In genomic region chr12:106138646-106139421, GRCh38 we compare ENCODE assay signal across 8 cellular contexts. TPM values are rescaled to one million over a fixed set of nuclear protein-coding genes. Genes with fewer than 3 reads are reported as not detected.
DNase-seq lines count a peak whose midpoint lies in the region; ATAC-seq and TF ChIP-seq lines count a peak whose summit lies in the region.

TSS of gene NUAK1 (minus strand) at chr12:106138954. CDS start at chr12:106138653, 301 bp downstream.

- CTCF ChIA-PET in activated CD4-positive, alpha-beta memory T cell treated with anti-CD3 and anti-CD28 coated beads for 36 hours (lab: Charles Lee) = interaction anchor here (0.7 to 1.4 kb wide), 3 partner anchors 10 to 1224 kb away, joined by 3 to 5 read pairs (median 4); no protein-coding TSS in a partner anchor
- CTCF ChIA-PET in activated CD4-positive, alpha-beta memory T cell treated with anti-CD3 and anti-CD28 coated beads, Interleukin-2, amount 10 ng/mL, durations not matched to agents 7 days and 5 days (lab: Charles Lee) = no interaction called here

- no peaks in the 10 kb centered on the region for H3K9me3 ChIP-seq in heart right ventricle

- ATAC-seq in heart right ventricle = peak; percentile 63 to 89 (median 76)
- no peak for ATAC-seq in GM18505 (IDR thresholded peaks at IDR 0.05; ENCODE audit: unreplicated experiment)
- ATAC-seq in GM21786 (IDR thresholded peaks at IDR 0.05; ENCODE audit: unreplicated experiment) = no peak

- intact Hi-C loops in activated CD4-positive, alpha-beta memory T cell treated with anti-CD3 and anti-CD28 coated beads for 36 hours (cut with micrococcal nuclease) = loop anchor here (5.0 kb wide), 2 partner anchors 83 to 432 kb away; no protein-coding TSS in a partner anchor
- intact Hi-C loops in heart right ventricle (cut with DNase I) = loop anchor here (5.0 to 10.0 kb wide), 16 partner anchors 37 to 717 kb away; no protein-coding TSS in a partner anchor

- peaks cover 0 to 54% (median 0%) of the 10 kb centered on the region in 7 donors for H3K27me3 ChIP-seq in heart right ventricle

- TF ChIP-seq CTCF in heart right ventricle (IDR thresholded peaks at IDR 0.05) (peak in 3 of 9 donors; percentile 13 to 22 (median 21)), osteocyte (IDR thresholded peaks at IDR 0.05) (no peak)

- POLR2A ChIA-PET in activated CD4-positive, alpha-beta memory T cell treated with anti-CD3 and anti-CD28 coated beads for 36 hours (lab: Charles Lee) = no interaction called here
- POLR2A ChIA-PET in activated CD4-positive, alpha-beta memory T cell treated with anti-CD3 and anti-CD28 coated beads, Interleukin-2, amount 10 ng/mL, durations not matched to agents 7 days and 5 days (lab: Charles Lee) = no interaction called here

- no peaks in the 10 kb centered on the region for H3K9me3 Mint-ChIP-seq in activated CD4-positive, alpha-beta memory T cell treated with anti-CD3 and anti-CD28 coated beads for 36 hours
- H3K9me3 Mint-ChIP-seq in activated CD4-positive, alpha-beta memory T cell treated with anti-CD3 and anti-CD28 coated beads, Interleukin-2, amount 10 ng/mL, durations not matched to agents 7 days and 5 days = no peaks in the 10 kb centered on the region
- H3K9me3 Mint-ChIP-seq in osteocyte (ENCODE audit: unreplicated experiment) = no peaks in the 10 kb centered on the region

- peaks cover 13% of the 10 kb centered on the region for H3K4me1 Mint-ChIP-seq in activated CD4-positive, alpha-beta memory T cell treated with anti-CD3 and anti-CD28 coated beads for 36 hours (ENCODE audit: low read depth)
- peaks cover 7% of the 10 kb centered on the region for H3K4me1 Mint-ChIP-seq in activated CD4-positive, alpha-beta memory T cell treated with anti-CD3 and anti-CD28 coated beads, Interleukin-2, amount 10 ng/mL, durations not matched to agents 7 days and 5 days
- peaks cover 66% of the 10 kb centered on the region for H3K4me1 Mint-ChIP-seq in osteocyte (ENCODE audit: unreplicated experiment)

- peak within 1 kb of the TSS; percentile 54 for H3K4me3 Mint-ChIP-seq in activated CD4-positive, alpha-beta memory T cell treated with anti-CD3 and anti-CD28 coated beads for 36 hours
- no peak within 1 kb of the TSS for H3K4me3 Mint-ChIP-seq in activated CD4-positive, alpha-beta memory T cell treated with anti-CD3 and anti-CD28 coated beads, Interleukin-2, amount 10 ng/mL, durations not matched to agents 7 days and 5 days
- peak within 1 kb of the TSS; percentile 92 for H3K4me3 Mint-ChIP-seq in osteocyte (ENCODE audit: unreplicated experiment)

- H3K36me3 ChIP-seq in heart right ventricle = no peaks in the 10 kb centered on the region

- WGBS in heart right ventricle, 2 donors = 0 to 1% methylated on average over 89 to 97 of the region's 103 CpGs

- H3K36me3 Mint-ChIP-seq in activated CD4-positive, alpha-beta memory T cell treated with anti-CD3 and anti-CD28 coated beads for 36 hours = no peaks in the 10 kb centered on the region
- H3K36me3 Mint-ChIP-seq in activated CD4-positive, alpha-beta memory T cell treated with anti-CD3 and anti-CD28 coated beads, Interleukin-2, amount 10 ng/mL, durations not matched to agents 7 days and 5 days (ENCODE audit: low read depth) = no peaks in the 10 kb centered on the region
- no peaks in the 10 kb centered on the region for H3K36me3 Mint-ChIP-seq in osteocyte (ENCODE audit: unreplicated experiment)

- no peak within 1 kb of the TSS for H3K27ac Mint-ChIP-seq in activated CD4-positive, alpha-beta memory T cell treated with anti-CD3 and anti-CD28 coated beads for 36 hours
- no peak within 1 kb of the TSS for H3K27ac Mint-ChIP-seq in activated CD4-positive, alpha-beta memory T cell treated with anti-CD3 and anti-CD28 coated beads, Interleukin-2, amount 10 ng/mL, durations not matched to agents 7 days and 5 days
- peak within 1 kb of the TSS; percentile 93 for H3K27ac Mint-ChIP-seq in osteocyte (ENCODE audit: unreplicated experiment)

- no peak for TF ChIP-seq POLR2A in GM18505 (IDR thresholded peaks at IDR 0.05; ENCODE audit: borderline replicate concordance, extremely low read depth, insufficient read depth, insufficient read length)

- DNase-seq in activated CD4-positive, alpha-beta memory T cell treated with anti-CD3 and anti-CD28 coated beads for 36 hours = peak; percentile 20
- no peak for DNase-seq in activated CD4-positive, alpha-beta memory T cell treated with anti-CD3 and anti-CD28 coated beads, Interleukin-2, amount 10 ng/mL, durations not matched to agents 7 days and 5 days
- DNase-seq in NCI-H226 = peak; percentile 20
- DNase-seq in amniotic epithelial cell (ENCODE audit: low read depth) = peak; percentile 24
- DNase-seq in heart right ventricle = peak; percentile 83 to 88
- DNase-seq in osteocyte (ENCODE audit: extremely low spot score, unreplicated experiment) = peak; percentile 89

- peak within 1 kb of the TSS; percentile 64 to 97 (median 88) for H3K4me3 ChIP-seq in heart right ventricle

- peaks cover 56% of the 10 kb centered on the region for H3K27me3 Mint-ChIP-seq in activated CD4-positive, alpha-beta memory T cell treated with anti-CD3 and anti-CD28 coated beads for 36 hours
- peaks cover 66% of the 10 kb centered on the region for H3K27me3 Mint-ChIP-seq in activated CD4-positive, alpha-beta memory T cell treated with anti-CD3 and anti-CD28 coated beads, Interleukin-2, amount 10 ng/mL, durations not matched to agents 7 days and 5 days
- H3K27me3 Mint-ChIP-seq in osteocyte (ENCODE audit: unreplicated experiment) = no peaks in the 10 kb centered on the region

- H3K4me1 ChIP-seq in heart right ventricle = peaks cover 14 to 73% (median 54%) of the 10 kb centered on the region in 9 donors

- peak within 1 kb of the TSS; percentile 93 to 100 (median 98) for H3K27ac ChIP-seq in heart right ventricle

RNA-seq across cellular contexts. Expression of gene NUAK1, which starts in this region (rescaled TPM):
- total RNA-seq in activated CD4-positive, alpha-beta memory T cell treated with anti-CD3 and anti-CD28 coated beads for 36 hours = under 1 TPM in 1 of 2 experiments, not detected in 1; 0.05 TPM
- total RNA-seq in activated CD4-positive, alpha-beta memory T cell treated with anti-CD3 and anti-CD28 coated beads, Interleukin-2, amount 10 ng/mL, durations not matched to agents 7 days and 5 days = not detected
- total RNA-seq in heart right ventricle (10 to 100 TPM; 37.0 to 59.0 (median 47.6) TPM), osteocyte (20.2 and 21.1 TPM in 2 replicates)
- polyA plus RNA-seq in heart right ventricle = 10 to 100 TPM in 1 of 2 donors, 1 to 10 TPM in 1; 9.8 to 10.8 TPM

Comparison
In these comparisons a context has a peak if more than half of its experiments do, and no peak if none do; other contexts are left out.
1. RNA of gene NUAK1 (total RNA-seq): 37.0 to 59.0 TPM in heart right ventricle and 20.2 to 21.1 TPM in osteocyte; 0.05 TPM in activated CD4-positive, alpha-beta memory T cell treated with anti-CD3 and anti-CD28 coated beads for 36 hours and not detected in activated CD4-positive, alpha-beta memory T cell treated with anti-CD3 and anti-CD28 coated beads, Interleukin-2, amount 10 ng/mL, durations not matched to agents 7 days and 5 days; every median in the first group is over 10 times any median in the second.
2. Peak in DNase-seq in activated CD4-positive, alpha-beta memory T cell treated with anti-CD3 and anti-CD28 coated beads for 36 hours; RNA of the gene not detected or under 1 TPM.
3. ATAC-seq: peak in heart right ventricle (8 of 8); none in GM18505 (single experiment) and GM21786 (single experiment).